9 cellular contexts compared by ENCODE assay signal in the genomic region with DNA sequence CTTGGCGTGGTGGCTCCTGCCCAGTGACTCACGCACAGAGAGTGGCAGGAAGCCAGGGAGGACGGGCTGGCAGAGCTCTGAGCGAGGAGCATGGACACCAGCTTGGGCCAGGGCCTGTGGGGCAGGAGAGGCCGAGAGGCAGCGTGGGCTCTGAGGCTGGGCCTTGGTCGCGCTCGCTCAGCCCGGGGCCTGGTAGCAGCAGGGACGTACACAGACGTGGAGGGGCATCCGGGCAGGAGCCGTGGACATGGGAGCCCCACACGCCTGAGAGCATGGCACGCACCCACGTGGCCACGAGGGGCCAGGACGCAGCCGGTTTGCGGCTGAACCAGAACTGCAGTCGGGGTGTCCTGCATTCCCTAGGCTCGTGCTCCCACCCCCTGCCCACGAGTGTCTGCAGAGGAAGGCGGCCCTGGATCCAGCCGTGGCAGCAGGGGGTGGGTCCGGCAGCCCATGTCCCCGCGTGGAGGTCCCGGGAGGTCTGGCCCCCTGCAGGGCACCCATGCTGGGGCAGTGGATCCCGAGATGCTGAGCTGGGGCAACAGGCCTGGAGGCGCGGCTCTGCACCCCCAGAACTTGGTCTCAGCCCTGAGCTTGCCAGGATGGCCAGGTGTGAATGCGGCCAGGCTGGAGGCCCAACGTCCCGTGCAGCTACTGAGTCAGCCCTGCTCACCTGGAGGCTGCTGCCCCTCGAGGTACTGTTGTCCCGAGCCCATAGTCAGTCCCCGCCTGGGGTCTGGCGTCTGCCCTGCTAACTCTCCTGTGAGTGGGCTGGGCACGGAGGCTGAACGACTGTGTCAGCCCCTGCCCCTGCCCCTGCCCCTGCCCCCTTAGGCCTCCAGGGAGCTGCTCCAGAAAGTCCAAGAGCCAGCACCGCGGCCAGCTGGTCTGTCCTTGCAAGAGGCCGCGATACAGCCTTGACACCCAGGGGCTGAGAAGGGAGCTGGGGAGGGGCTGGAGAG.
A peak's percentile ranks its signal among the peaks of the same experiment; 100 is the strongest.
DNase-seq lines count a peak whose midpoint lies in the region; ATAC-seq and TF ChIP-seq lines count a peak whose summit lies in the region.
"Had no signal": no experiment of that assay in that cellular context is flagged by ENCODE, and none has a peak within 500 bp of the region (broad histone marks: within the 10 kb centered on the region; RNA-seq: fewer than 3 reads in every experiment).

No MANE protein-coding gene starts in this region.

- no peaks in the 10 kb centered on the region for H3K4me1 ChIP-seq in mucosa of descending colon (ENCODE audit: low read depth)

- DNase-seq in AG08395 (ENCODE audit: low spot score) (peak; percentile 92), HT-29 (ENCODE audit: low spot score) (peak; percentile 9), coronary artery (ENCODE audit: low spot score) (peak; percentile 92), mucosa of descending colon (peak in 2 of 3 donors; percentile 46 to 47), Kasumi-1 (lab: John Stamatoyannopoulos, UW) (no peak), SKM-1 treated with dmso at 0.1 percent for 144 hours (lab: John Stamatoyannopoulos, UW; ENCODE audit: unreplicated experiment) (no peak)

- peak overlapping the region; percentile 65 to 89 for H3K27ac ChIP-seq in coronary artery

- TF ChIP-seq CTCF in coronary artery (IDR thresholded peaks at IDR 0.05), result no peak
- no peak for TF ChIP-seq CTCF in mucosa of descending colon (IDR thresholded peaks at IDR 0.05)

- ATAC-seq in mucosa of descending colon, result no peak
- no peak for ATAC-seq in GM19328 (IDR thresholded peaks at IDR 0.05; ENCODE audit: unreplicated experiment)
- ATAC-seq in GM19397 (IDR thresholded peaks at IDR 0.05; ENCODE audit: unreplicated experiment), result no peak

- H3K36me3 ChIP-seq in mucosa of descending colon (ENCODE audit: low read depth), result no peaks in the 10 kb centered on the region

- intact Hi-C loops in mucosa of descending colon (cut with DNase I, micrococcal nuclease), result no loop called here

- H3K9me3 ChIP-seq in mucosa of descending colon, result no peaks in the 10 kb centered on the region

- peak overlapping the region; percentile 29 for H3K4me3 ChIP-seq in coronary artery
- no peak overlapping the region for H3K4me3 ChIP-seq in mucosa of descending colon
- H3K4me3 ChIP-seq: smooth muscle cell had no signal

Comparison
In these comparisons a context has a peak if more than half of its experiments do, and no peak if none do; other contexts are left out.
1. DNase-seq: peak in AG08395 (single experiment), HT-29 (single experiment), coronary artery (single experiment) and mucosa of descending colon (2 of 3); none in Kasumi-1 (0 of 2) and SKM-1 treated with dmso at 0.1 percent for 144 hours (single experiment).